ENCODE assay signal across 15 cellular contexts in genomic region chr7:46315891-46316290, GRCh38.
DNase-seq lines count a peak whose midpoint lies in the region; ATAC-seq, FAIRE-seq and TF ChIP-seq lines count a peak whose summit lies in the region.
"Had no signal": no experiment of that assay in that cellular context is flagged by ENCODE, and none has a peak within 500 bp of the region (broad histone marks: within the 10 kb centered on the region; RNA-seq: fewer than 3 reads in every experiment).

No MANE protein-coding gene starts in this region.

- H3K27me3 ChIP-seq in BJ (ENCODE audit: control insufficient read depth, insufficient read depth, low read length) = no peaks in the 10 kb centered on the region
- no peaks in the 10 kb centered on the region for H3K27me3 ChIP-seq in keratinocyte (ENCODE audit: control insufficient read depth, extremely low read depth, insufficient read depth, low read length)
- H3K27me3 ChIP-seq: body of pancreas, sigmoid colon, uterus had no signal

- H3K4me1 ChIP-seq in keratinocyte (ENCODE audit: control insufficient read depth, extremely low read depth, insufficient read depth, low read length) = peaks cover 4% of the 10 kb centered on the region
- H3K4me1 ChIP-seq: body of pancreas, sigmoid colon, uterus had no signal

- no peak overlapping the region for H3K4me3 Mint-ChIP-seq in activated naive CD8-positive, alpha-beta T cell treated with anti-CD3 and anti-CD28 coated beads, Interleukin-2, amount 50 U/mL, for 24 hours
- H3K4me3 Mint-ChIP-seq: activated naive CD4-positive, alpha-beta T cell treated with anti-CD3 and anti-CD28 coated beads, Interleukin-2, amount 10 ng/mL, durations not matched to agents 7 days and 5 days had no signal

- no peak overlapping the region for H3K27ac Mint-ChIP-seq in activated naive CD8-positive, alpha-beta T cell treated with anti-CD3 and anti-CD28 coated beads, Interleukin-2, amount 50 U/mL, for 24 hours
- H3K27ac Mint-ChIP-seq: activated naive CD4-positive, alpha-beta T cell treated with anti-CD3 and anti-CD28 coated beads, Interleukin-2, amount 10 ng/mL, durations not matched to agents 7 days and 5 days had no signal

- H3K9ac ChIP-seq in keratinocyte (ENCODE audit: control insufficient read depth, extremely low read depth, insufficient read depth, low read length) = no peak overlapping the region

- H3K4me1 Mint-ChIP-seq in activated naive CD8-positive, alpha-beta T cell treated with anti-CD3 and anti-CD28 coated beads, Interleukin-2, amount 50 U/mL, for 24 hours = no peaks in the 10 kb centered on the region
- H3K4me1 Mint-ChIP-seq: activated naive CD4-positive, alpha-beta T cell treated with anti-CD3 and anti-CD28 coated beads, Interleukin-2, amount 10 ng/mL, durations not matched to agents 7 days and 5 days had no signal

- no peak overlapping the region for H3K4me2 ChIP-seq in keratinocyte (ENCODE audit: control insufficient read depth, extremely low read depth, insufficient read depth, low read depth, low read length)

- no peak overlapping the region for H3K4me3 ChIP-seq in BJ (ENCODE audit: low read depth, low read length)
- H3K4me3 ChIP-seq in LNCaP clone FGC (ENCODE audit: low read depth, low read length) = no peak overlapping the region
- H3K4me3 ChIP-seq in cardiac fibroblast (replicated peaks in 1 of 2; ENCODE audit: low read depth in 2 of 2, low read length in 2 of 2) = no peak overlapping the region
- no peak overlapping the region for H3K4me3 ChIP-seq in keratinocyte (ENCODE audit: control insufficient read depth in 2 of 3, extremely low read depth in 1 of 3, insufficient read depth in 2 of 3, low read depth in 1 of 3, low read length in 3 of 3)
- H3K4me3 ChIP-seq: body of pancreas, sigmoid colon, uterus had no signal

- H3K27ac ChIP-seq in keratinocyte (ENCODE audit: control insufficient read depth, insufficient read depth, low read length) = no peak overlapping the region
- H3K27ac ChIP-seq: body of pancreas, sigmoid colon, uterus had no signal

- dilution Hi-C loops in keratinocyte (cut with MboI; ENCODE audit: extremely low pct_ligation_motif_present, low sequenced_read_pairs) = no loop called here

- TF ChIP-seq CTCF in BJ (IDR thresholded peaks at IDR 0.05; ENCODE audit: insufficient read depth, low read depth, low read length) (no peak), LNCaP clone FGC (IDR thresholded peaks at IDR 0.05; ENCODE audit: control insufficient read depth, extremely low read depth, insufficient read depth) (no peak), cardiac fibroblast (IDR thresholded peaks at IDR 0.05; ENCODE audit: low read depth, low read length) (no peak), keratinocyte (optimal IDR thresholded peaks at IDR 0.05 in 1 of 3, IDR thresholded peaks at IDR 0.05 in 1 of 3, conservative IDR thresholded peaks at IDR 0.05 in 1 of 3; ENCODE audit: extremely low read depth in 1 of 3, insufficient read depth in 2 of 3, low read length in 3 of 3) (no peak)

- H3K9me3 Mint-ChIP-seq in activated naive CD8-positive, alpha-beta T cell treated with anti-CD3 and anti-CD28 coated beads, Interleukin-2, amount 50 U/mL, for 24 hours = peaks cover 3% of the 10 kb centered on the region

- CTCF ChIA-PET in BJ (lab: Yijun Ruan, JAX) = interaction anchor here (0.6 to 1.9 kb wide), 4 partner anchors 11 to 394 kb away, joined by 3 to 13 read pairs (median 4); partner anchors contain the start of gene IGFBP3

- H3K27me3 Mint-ChIP-seq in activated naive CD8-positive, alpha-beta T cell treated with anti-CD3 and anti-CD28 coated beads, Interleukin-2, amount 50 U/mL, for 24 hours = no peaks in the 10 kb centered on the region
- H3K27me3 Mint-ChIP-seq: activated naive CD4-positive, alpha-beta T cell treated with anti-CD3 and anti-CD28 coated beads, Interleukin-2, amount 10 ng/mL, durations not matched to agents 7 days and 5 days had no signal

- POLR2A ChIA-PET in BJ (lab: Charles Lee) = no interaction called here

- H3K36me3 ChIP-seq in BJ (ENCODE audit: control insufficient read depth, insufficient read depth, low read length) = no peaks in the 10 kb centered on the region
- no peaks in the 10 kb centered on the region for H3K36me3 ChIP-seq in keratinocyte (ENCODE audit: control insufficient read depth in 2 of 2, extremely low read depth in 1 of 2, insufficient read depth in 2 of 2, low read length in 2 of 2)
- H3K36me3 ChIP-seq: sigmoid colon, uterus had no signal

- H4K20me1 ChIP-seq in keratinocyte (ENCODE audit: control insufficient read depth, extremely low read depth, insufficient read depth, low read length) = no peaks in the 10 kb centered on the region

- H3K36me3 Mint-ChIP-seq in activated naive CD8-positive, alpha-beta T cell treated with anti-CD3 and anti-CD28 coated beads, Interleukin-2, amount 50 U/mL, for 24 hours (ENCODE audit: low read depth) = no peaks in the 10 kb centered on the region
- H3K36me3 Mint-ChIP-seq: activated naive CD4-positive, alpha-beta T cell treated with anti-CD3 and anti-CD28 coated beads, Interleukin-2, amount 10 ng/mL, durations not matched to agents 7 days and 5 days had no signal

- no peaks in the 10 kb centered on the region for H3K9me3 ChIP-seq in keratinocyte (ENCODE audit: control insufficient read depth, low read depth, low read length)
- H3K9me3 ChIP-seq: body of pancreas, sigmoid colon, uterus had no signal

- no peaks in the 10 kb centered on the region for H3K9me1 ChIP-seq in keratinocyte (ENCODE audit: control insufficient read depth, extremely low read depth, insufficient read depth, low read length)

- no peak for ATAC-seq in activated naive CD8-positive, alpha-beta T cell treated with anti-CD3 and anti-CD28 coated beads, Interleukin-2, amount 50 U/mL, for 24 hours
- no peak for ATAC-seq in GM19467 (IDR thresholded peaks at IDR 0.05; ENCODE audit: unreplicated experiment)
- ATAC-seq: body of pancreas had no signal

- peak; percentile 84 for FAIRE-seq in keratinocyte (lab: Jason Lieb, UNC)

- no peaks in the 10 kb centered on the region for H3K79me2 ChIP-seq in keratinocyte (ENCODE audit: control insufficient read depth, insufficient read depth, low read length)

- DNase-seq in BJ (ENCODE audit: low read depth) = peak; percentile 58
- DNase-seq in LNCaP clone FGC (ENCODE audit: low read depth) = peak; percentile 63
- DNase-seq in cardiac fibroblast (ENCODE audit: low read depth in 2 of 2) = peak; percentile 29 to 76
- no peak for DNase-seq in keratinocyte (ENCODE audit: low read depth, low spot score)
- no peak for DNase-seq in activated naive CD8-positive, alpha-beta T cell treated with anti-CD3 and anti-CD28 coated beads, Interleukin-2, amount 50 U/mL, for 24 hours
- no peak for DNase-seq in stimulated activated naive CD4-positive, alpha-beta T cell (lab: John Stamatoyannopoulos, UW)
- DNase-seq in glomerular visceral epithelial cell (ENCODE audit: extremely low spot score) = no peak
- DNase-seq: activated naive CD4-positive, alpha-beta T cell treated with anti-CD3 and anti-CD28 coated beads, Interleukin-2, amount 10 ng/mL, durations not matched to agents 7 days and 5 days; body of pancreas; foreskin melanocyte; NCI-H1436 treated with DMSO at 0.1 percent for 48 hours; sigmoid colon; stimulated activated CD4-positive, alpha-beta T cell treated with anti-CD3 and anti-CD28 coated beads, Interleukin-2, amount 100 ng/mL, for 48 hours; uterus had no signal

- no peak overlapping the region for H2AFZ ChIP-seq in keratinocyte (ENCODE audit: control insufficient read depth, low read length)

Comparison
In these comparisons a context has a peak if more than half of its experiments do, and no peak if none do; other contexts are left out.
1. DNase-seq: peak in BJ (single experiment), LNCaP clone FGC (single experiment) and cardiac fibroblast (2 of 2); none in keratinocyte (single experiment), activated naive CD8-positive, alpha-beta T cell treated with anti-CD3 and anti-CD28 coated beads, Interleukin-2, amount 50 U/mL, for 24 hours (single experiment), stimulated activated naive CD4-positive, alpha-beta T cell (0 of 6) and glomerular visceral epithelial cell (single experiment).